ENCODE assay signal across 9 cellular contexts in the genomic region with DNA sequence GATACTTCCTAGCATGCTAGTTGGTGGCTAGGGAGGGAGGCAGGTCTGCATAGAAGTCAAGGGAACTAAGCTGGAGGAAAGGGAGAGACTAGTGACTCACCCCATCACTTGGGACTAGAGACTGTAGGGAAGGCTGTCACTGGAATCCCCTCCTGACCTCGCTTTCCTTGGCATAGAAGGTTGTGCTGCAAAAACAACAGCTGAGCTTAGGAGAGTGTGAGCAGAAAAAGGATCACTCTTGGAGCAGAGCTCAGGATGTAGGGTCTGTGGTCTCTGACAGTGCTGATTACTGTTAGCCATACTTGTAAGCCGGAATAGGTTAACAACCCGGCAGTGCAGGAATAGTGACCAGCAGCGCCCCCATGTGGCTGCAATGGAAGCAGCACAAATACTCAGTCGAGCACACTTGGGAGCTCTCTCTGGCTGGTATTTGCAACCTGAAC.
A peak's percentile ranks its signal among the peaks of the same experiment; 100 is the strongest.
DNase-seq lines count a peak whose midpoint lies in the region; TF ChIP-seq lines count a peak whose summit lies in the region.
"Had no signal": no experiment of that assay in that cellular context is flagged by ENCODE, and none has a peak within 500 bp of the region (broad histone marks: within the 10 kb centered on the region; RNA-seq: fewer than 3 reads in every experiment).

No MANE protein-coding gene starts in this region.

- CTCF ChIA-PET in AG04449 (lab: Yijun Ruan, JAX): interaction anchor here (1.1 to 1.9 kb wide), 2 partner anchors 10 kb away, joined by 3 to 11 read pairs; no protein-coding TSS in a partner anchor
- CTCF ChIA-PET in activated CD4-positive, alpha-beta memory T cell treated with anti-CD3 and anti-CD28 coated beads for 36 hours (lab: Charles Lee): interaction anchor here (0.5 to 4.0 kb wide), 21 partner anchors 10 to 230 kb away, joined by 3 to 37 read pairs (median 4); no protein-coding TSS in a partner anchor

- H3K36me3 ChIP-seq in iPS DF 6.9 (ENCODE audit: control insufficient read depth, insufficient read depth, low read length): no peaks in the 10 kb centered on the region

- H3K4me1 ChIP-seq in iPS DF 6.9 (ENCODE audit: control insufficient read depth, insufficient read depth, low read length): 0 out of 2 replicates have a peak, but pooled peaks cover 1% of the 10 kb centered on the region

- H3K27me3 ChIP-seq in iPS DF 6.9 (ENCODE audit: control insufficient read depth, insufficient read depth, low read length): no peaks in the 10 kb centered on the region

- H3K36me3 Mint-ChIP-seq in activated CD4-positive, alpha-beta memory T cell treated with anti-CD3 and anti-CD28 coated beads for 36 hours: peaks cover 2% of the 10 kb centered on the region

- H3K27ac Mint-ChIP-seq in activated CD4-positive, alpha-beta memory T cell treated with anti-CD3 and anti-CD28 coated beads for 36 hours: no peak overlapping the region
- H3K27ac Mint-ChIP-seq: naive thymus-derived CD8-positive, alpha-beta T cell had no signal

- H3K9me3 Mint-ChIP-seq in activated CD4-positive, alpha-beta memory T cell treated with anti-CD3 and anti-CD28 coated beads for 36 hours: peaks cover 16% of the 10 kb centered on the region

- H3K4me3 ChIP-seq in AG04449 (ENCODE audit: low read depth, low read length): no peak overlapping the region
- H3K4me3 ChIP-seq in iPS DF 6.9 (ENCODE audit: low read length): no peak overlapping the region

- H3K27ac ChIP-seq in iPS DF 6.9 (ENCODE audit: low read length): no peak overlapping the region

- intact Hi-C loops in activated CD4-positive, alpha-beta memory T cell treated with anti-CD3 and anti-CD28 coated beads for 36 hours (cut with micrococcal nuclease): loop anchor here (5.0 kb wide), 2 partner anchors 65 to 225 kb away; partner anchors contain the start of gene SMAD2

- no peak overlapping the region for H3K4me3 Mint-ChIP-seq in activated CD4-positive, alpha-beta memory T cell treated with anti-CD3 and anti-CD28 coated beads for 36 hours
- H3K4me3 Mint-ChIP-seq: naive thymus-derived CD8-positive, alpha-beta T cell had no signal

- WGBS in iPS DF 6.9 (ENCODE audit: insufficient coverage, insufficient read length): no CpG with 5 or more reads among the region's 5 CpGs

- TF ChIP-seq CTCF in AG04449 (IDR thresholded peaks at IDR 0.05; ENCODE audit: insufficient read depth, low read length, missing control alignments) (peak; percentile 28), GM20000 (IDR thresholded peaks at IDR 0.05; ENCODE audit: extremely low read depth, missing control alignments) (peak; percentile 11)

- POLR2A ChIA-PET in AG04449 (lab: Yijun Ruan, JAX): no interaction called here
- POLR2A ChIA-PET in activated CD4-positive, alpha-beta memory T cell treated with anti-CD3 and anti-CD28 coated beads for 36 hours (lab: Charles Lee): interaction anchor here (0.5 kb wide), 1 partner anchor 212 kb away, joined by 3 read pairs; no protein-coding TSS in a partner anchor

- no peaks in the 10 kb centered on the region for H3K27me3 Mint-ChIP-seq in activated CD4-positive, alpha-beta memory T cell treated with anti-CD3 and anti-CD28 coated beads for 36 hours

- DNase-seq in AG04449 (ENCODE audit: low read depth, low spot score) (no peak), GM20000 (ENCODE audit: low spot score) (no peak), iPS DF 6.9 (ENCODE audit: low read depth, low spot score) (peak; percentile 68), NCI-H128 (lab: John Stamatoyannopoulos, UW; ENCODE audit: unreplicated experiment) (no peak), NCI-H526 treated with DMSO at 0.1 percent for 48 hours (lab: John Stamatoyannopoulos, UW) (no peak), activated gamma-delta T cell treated with Interleukin-2 at 50 U/mL for 16 hours (no peak), inferior parietal cortex (ENCODE audit: extremely low spot score) (no peak)
- peak; percentile 65 for DNase-seq in activated CD4-positive, alpha-beta memory T cell treated with anti-CD3 and anti-CD28 coated beads for 36 hours

- H3K9me3 ChIP-seq in iPS DF 6.9 (ENCODE audit: control insufficient read depth, insufficient read depth, low read length): no peaks in the 10 kb centered on the region

- H3K4me1 Mint-ChIP-seq in activated CD4-positive, alpha-beta memory T cell treated with anti-CD3 and anti-CD28 coated beads for 36 hours (ENCODE audit: low read depth): no peaks in the 10 kb centered on the region

Comparison
In these comparisons a context has a peak if more than half of its experiments do, and no peak if none do; other contexts are left out.
1. DNase-seq: peak in activated CD4-positive, alpha-beta memory T cell treated with anti-CD3 and anti-CD28 coated beads for 36 hours (single experiment) and iPS DF 6.9 (single experiment); none in AG04449 (single experiment), GM20000 (single experiment), NCI-H128 (single experiment), NCI-H526 treated with DMSO at 0.1 percent for 48 hours (single experiment), activated gamma-delta T cell treated with Interleukin-2 at 50 U/mL for 16 hours (single experiment) and inferior parietal cortex (single experiment).